ENCODE assay signal across 25 cellular contexts in genomic region chr12:59570134-59570533, GRCh38. TPM values are rescaled to one million over a fixed set of nuclear protein-coding genes. Genes with fewer than 3 reads are reported as not detected.
DNase-seq lines count a peak whose midpoint lies in the region; ATAC-seq and TF ChIP-seq lines count a peak whose summit lies in the region.
"Had no signal": no experiment of that assay in that cellular context is flagged by ENCODE, and none has a peak within 500 bp of the region (broad histone marks: within the 10 kb centered on the region; RNA-seq: fewer than 3 reads in every experiment).

No MANE protein-coding gene starts in this region.

- no peaks in the 10 kb centered on the region for H3K27me3 Mint-ChIP-seq in T-helper 17 cell
- H3K27me3 Mint-ChIP-seq: activated naive CD4-positive, alpha-beta T cell treated with anti-CD3 and anti-CD28 coated beads, Interleukin-2, amount 10 ng/mL, durations not matched to agents 7 days and 5 days; activated T-cell treated with anti-CD3 and anti-CD28 coated beads, Interleukin-2, amount 50 U/mL, for 24 hours; CD4-positive, alpha-beta T cell; stimulated activated naive CD8-positive, alpha-beta T cell treated with anti-CD3 and anti-CD28 coated beads, Interleukin-15, amount 100 ng/mL, for 72 hours; T-cell had no signal

- no peaks in the 10 kb centered on the region for H3K9me3 ChIP-seq in T-helper 17 cell (ENCODE audit: control insufficient read depth, low read length, poor library complexity, severe bottlenecking)
- H3K9me3 ChIP-seq: body of pancreas, pancreas, upper lobe of right lung had no signal

- in situ Hi-C loops in astrocyte of the spinal cord (cut with HindIII; ENCODE audit: low sequenced_read_pairs) = no loop called here

- no peak overlapping the region for H3K4me3 ChIP-seq in astrocyte of the spinal cord (ENCODE audit: low read depth, low read length)
- H3K4me3 ChIP-seq: body of pancreas, lung, pancreas, upper lobe of right lung had no signal

- H3K36me3 Mint-ChIP-seq in T-helper 17 cell (ENCODE audit: low read depth) = peaks cover 2% of the 10 kb centered on the region
- H3K36me3 Mint-ChIP-seq: activated CD4-positive, alpha-beta memory T cell treated with anti-CD3 and anti-CD28 coated beads for 36 hours; activated naive CD4-positive, alpha-beta T cell treated with anti-CD3 and anti-CD28 coated beads, Interleukin-2, amount 10 ng/mL, durations not matched to agents 7 days and 5 days; T-cell had no signal

- no peak overlapping the region for H3K4me3 Mint-ChIP-seq in T-helper 17 cell
- H3K4me3 Mint-ChIP-seq: activated CD4-positive, alpha-beta memory T cell treated with anti-CD3 and anti-CD28 coated beads for 36 hours; activated naive CD4-positive, alpha-beta T cell treated with anti-CD3 and anti-CD28 coated beads, Interleukin-2, amount 10 ng/mL, durations not matched to agents 7 days and 5 days; activated T-cell treated with anti-CD3 and anti-CD28 coated beads, Interleukin-2, amount 50 U/mL, for 24 hours; CD4-positive, alpha-beta T cell; H9; stimulated activated naive CD8-positive, alpha-beta T cell treated with anti-CD3 and anti-CD28 coated beads, Interleukin-15, amount 100 ng/mL, for 72 hours; T-cell had no signal

- peak; percentile 47 for DNase-seq in DMS53 treated with DMSO at 0.1 percent for 48 hours (lab: John Stamatoyannopoulos, UW; ENCODE audit: unreplicated experiment)
- peak; percentile 8 for DNase-seq in LHCN-M2 (ENCODE audit: low read depth)
- DNase-seq in astrocyte of the spinal cord (ENCODE audit: low read depth, low spot score) = peak; percentile 34
- peak; percentile 46 for DNase-seq in iris pigment epithelial cell (ENCODE audit: low read depth)
- DNase-seq in activated effector memory CD4-positive, alpha-beta T cell treated with anti-CD3 and anti-CD28 coated beads, Interleukin-2, amount 50 U/mL, for 16 hours = no peak
- no peak for DNase-seq in T-helper 17 cell
- no peak for DNase-seq in NCI-H2081 treated with DMSO at 0.1 percent for 48 hours (lab: John Stamatoyannopoulos, UW)
- DNase-seq: activated CD4-positive, alpha-beta memory T cell treated with anti-CD3 and anti-CD28 coated beads for 36 hours; activated naive CD4-positive, alpha-beta T cell treated with anti-CD3 and anti-CD28 coated beads, Interleukin-2, amount 10 ng/mL, durations not matched to agents 7 days and 5 days; activated T-cell treated with anti-CD3 and anti-CD28 coated beads, Interleukin-2, amount 50 U/mL, for 24 hours; body of pancreas; CD4-positive, alpha-beta T cell; dermis blood vessel endothelial cell; glutamatergic neuron; H9; NCI-H2029; NCI-H446 treated with DMSO at 0.1 percent for 48 hours; pancreas; SHP77; stimulated activated CD4-positive, alpha-beta T cell treated with anti-CD3 and anti-CD28 coated beads, Interleukin-2, amount 100 ng/mL, for 24 hours; stimulated activated naive CD8-positive, alpha-beta T cell treated with anti-CD3 and anti-CD28 coated beads, Interleukin-15, amount 100 ng/mL, for 72 hours; T-cell; upper lobe of right lung had no signal

- H3K27ac Mint-ChIP-seq in T-helper 17 cell = no peak overlapping the region
- H3K27ac Mint-ChIP-seq: activated CD4-positive, alpha-beta memory T cell treated with anti-CD3 and anti-CD28 coated beads for 36 hours; activated naive CD4-positive, alpha-beta T cell treated with anti-CD3 and anti-CD28 coated beads, Interleukin-2, amount 10 ng/mL, durations not matched to agents 7 days and 5 days; activated T-cell treated with anti-CD3 and anti-CD28 coated beads, Interleukin-2, amount 50 U/mL, for 24 hours; CD4-positive, alpha-beta T cell; H9; T-cell had no signal

- no peak for TF ChIP-seq CTCF in astrocyte of the spinal cord (IDR thresholded peaks at IDR 0.05; ENCODE audit: low read depth, low read length)

- no peak for ATAC-seq in T-helper 17 cell
- ATAC-seq in HG02623 (IDR thresholded peaks at IDR 0.05; ENCODE audit: unreplicated experiment) = no peak
- ATAC-seq: body of pancreas; pancreas; stimulated activated naive CD8-positive, alpha-beta T cell treated with anti-CD3 and anti-CD28 coated beads, Interleukin-15, amount 100 ng/mL, for 72 hours; T-cell; upper lobe of right lung had no signal

- peaks cover 4% of the 10 kb centered on the region for H3K4me1 Mint-ChIP-seq in T-helper 17 cell
- H3K4me1 Mint-ChIP-seq: H9 had no signal

RNA-seq across cellular contexts. Expression of gene SLC16A7, which starts 25.7 kb away (rescaled TPM):
- total RNA-seq in LHCN-M2 (2014; rRNA removed) (10.6 and 15.9 TPM in 2 replicates), T-helper 17 cell (10 to 100 TPM; 31.1 to 37.8 TPM)
- 3.3 TPM for polyA plus RNA-seq in LHCN-M2 (2012)

Comparison
In these comparisons a context has a peak if more than half of its experiments do, and no peak if none do; other contexts are left out.
1. DNase-seq: peak in DMS53 treated with DMSO at 0.1 percent for 48 hours (single experiment), LHCN-M2 (single experiment), astrocyte of the spinal cord (single experiment) and iris pigment epithelial cell (single experiment); none in activated effector memory CD4-positive, alpha-beta T cell treated with anti-CD3 and anti-CD28 coated beads, Interleukin-2, amount 50 U/mL, for 16 hours (single experiment), T-helper 17 cell (0 of 3) and NCI-H2081 treated with DMSO at 0.1 percent for 48 hours (single experiment).